ENCODE assay signal across 10 cellular contexts in the genomic region with DNA sequence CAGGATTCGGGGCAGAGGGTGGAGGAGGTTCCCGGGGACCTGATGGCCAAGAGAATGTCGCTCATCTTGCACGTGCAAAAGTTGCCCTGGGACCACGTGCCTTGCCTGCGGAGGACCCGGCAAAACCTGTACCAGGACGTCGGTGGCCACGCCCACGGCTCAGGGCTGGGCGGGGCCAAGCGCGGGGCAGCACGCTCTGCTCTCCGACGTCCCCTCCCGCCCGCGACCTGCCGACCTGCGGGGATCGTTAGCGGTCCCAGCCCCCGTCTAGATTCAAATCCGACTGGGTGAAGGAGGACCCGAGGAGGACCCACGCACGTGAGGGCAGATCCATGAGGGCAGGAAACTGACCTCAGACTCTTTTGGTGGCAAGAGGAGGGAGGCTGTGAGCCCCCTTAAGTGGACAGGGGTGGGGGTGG. TPM values are rescaled to one million over a fixed set of nuclear protein-coding genes. Genes with fewer than 3 reads are reported as not detected.
A peak's percentile ranks its signal among the peaks of the same experiment; 100 is the strongest.
DNase-seq lines count a peak whose midpoint lies in the region; ATAC-seq and TF ChIP-seq lines count a peak whose summit lies in the region.
"Had no signal": no experiment of that assay in that cellular context is flagged by ENCODE, and none has a peak within 500 bp of the region (broad histone marks: within the 10 kb centered on the region; RNA-seq: fewer than 3 reads in every experiment).

A gene with protein sequence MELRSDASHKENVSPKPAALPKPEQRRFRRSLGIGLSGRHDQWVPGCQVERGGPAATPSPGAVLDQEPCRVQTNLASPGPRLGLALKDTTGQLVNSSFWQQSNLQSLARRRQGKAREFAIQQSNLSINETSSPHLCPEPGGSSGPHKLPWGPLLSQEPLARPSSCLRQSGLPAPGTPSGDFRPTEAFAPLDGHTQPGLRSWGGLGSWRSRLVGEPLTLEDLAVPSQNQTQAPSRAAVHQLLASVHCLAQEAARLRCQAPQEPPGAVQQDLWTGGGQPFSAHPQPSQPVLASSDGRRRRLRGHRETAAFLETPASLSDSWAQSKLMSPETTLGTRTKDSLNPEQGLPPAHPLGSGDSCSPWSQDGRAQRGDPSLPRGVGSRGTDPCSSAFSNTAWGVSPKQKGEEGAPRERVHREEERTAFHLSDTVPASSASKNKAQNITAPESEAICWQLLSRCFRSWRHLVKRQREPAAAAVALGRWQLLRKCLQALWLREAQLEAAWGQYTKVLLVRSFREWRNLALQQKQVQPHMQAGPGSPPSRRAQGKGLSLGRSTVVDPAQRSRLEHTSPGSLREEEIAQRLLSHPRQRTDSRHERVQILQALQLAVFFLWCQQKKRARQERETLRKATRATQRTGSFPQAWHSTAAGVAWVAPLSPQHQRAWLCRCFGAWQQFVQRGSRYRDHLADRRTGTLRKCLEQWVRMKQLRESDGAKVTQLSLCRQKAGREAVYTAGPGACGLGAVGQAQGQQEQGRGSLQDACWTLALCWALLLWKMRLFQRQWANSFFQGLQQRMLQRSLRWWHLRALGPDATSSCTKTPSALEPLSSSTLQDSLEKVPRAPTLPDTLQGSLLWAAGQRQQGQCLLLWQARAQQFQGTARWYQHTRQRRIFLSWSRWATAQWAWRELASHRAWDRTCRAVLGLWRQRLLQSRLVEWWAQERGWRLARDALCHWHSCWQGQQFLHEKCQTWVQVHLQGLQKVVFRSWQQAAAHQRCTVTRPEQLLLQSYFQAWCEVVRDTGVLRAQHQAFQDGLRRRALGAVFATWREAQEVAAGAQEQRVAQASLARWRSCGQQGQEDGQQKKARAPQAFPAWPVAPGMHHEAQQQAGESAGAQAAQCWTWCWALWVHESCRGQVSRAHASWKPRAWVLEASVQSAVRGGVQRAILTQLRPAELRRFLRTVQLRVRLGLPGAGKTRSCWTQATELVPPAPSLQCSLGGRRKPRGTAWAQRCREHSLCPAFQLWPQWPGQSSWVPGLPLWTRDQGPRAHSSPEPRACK (N-terminal part only) (plus strand): TSS at position 206 of the 419 bp plus-strand sequence. CDS start 2,208 bp downstream, outside the sequence.

- DNase-seq in CD4-positive, alpha-beta memory T cell, result peak in 2 of 5 donors; percentile 8 to 9
- DNase-seq in OCI-LY7 (ENCODE audit: low spot score), result no peak
- DNase-seq in body of pancreas, result peak in 1 of 4 donors; percentile 44
- DNase-seq in neuronal stem cell (ENCODE audit: low spot score), result no peak
- DNase-seq in 8988T, result no peak
- DNase-seq in HuH-7.5 (ENCODE audit: low spot score), result no peak
- no peak for DNase-seq in NCI-H187 treated with DMSO at 0.1 percent for 48 hours (lab: John Stamatoyannopoulos, UW)
- DNase-seq: activated gamma-delta T cell treated with Interleukin-2 at 50 U/mL for 16 hours, KG1 had no signal

- H3K9me3 ChIP-seq in CD4-positive, alpha-beta memory T cell (ENCODE audit: control insufficient read depth in 1 of 2, low read length in 2 of 2), result no peaks in the 10 kb centered on the region
- no peaks in the 10 kb centered on the region for H3K9me3 ChIP-seq in OCI-LY7 (ENCODE audit: low read length)
- H3K9me3 ChIP-seq in body of pancreas, result no peaks in the 10 kb centered on the region
- peaks cover 0 to 3% of the 10 kb centered on the region in 2 donors for H3K9me3 ChIP-seq in neuronal stem cell (replicated peaks in 1 of 2; ENCODE audit: control insufficient read depth in 2 of 2, insufficient read depth in 1 of 2, low read depth in 1 of 2, low read length in 2 of 2)

- POLR2A ChIA-PET in CD4-positive, alpha-beta memory T cell (lab: Charles Lee; ENCODE audit: partially characterized antibody), result no interaction called here
- POLR2A ChIA-PET in OCI-LY7 (lab: Charles Lee), result no interaction called here

- peak within 1 kb of the TSS; percentile 27 for H3K4ac ChIP-seq in neuronal stem cell (ENCODE audit: low read length)

- CTCF ChIA-PET in CD4-positive, alpha-beta memory T cell (lab: Charles Lee; ENCODE audit: partially characterized antibody), result no interaction called here
- CTCF ChIA-PET in OCI-LY7 (lab: Charles Lee; ENCODE audit: unreplicated experiment), result no interaction called here

- peak within 1 kb of the TSS; percentile 63 for H3K14ac ChIP-seq in neuronal stem cell (ENCODE audit: low read length)

- WGBS in body of pancreas, 2 donors, result 5 to 11% methylated on average over 12 to 29 of the region's 29 CpGs
- WGBS in neuronal stem cell (ENCODE audit: extremely low coverage in 2 of 2, insufficient read length in 2 of 2, insufficient replicate concordance in 1 of 2), 2 donors, result no CpG with 5 or more reads among the region's 29 CpGs

- no peak within 1 kb of the TSS for H2AFZ ChIP-seq in OCI-LY7 (ENCODE audit: low read length)
- H2AFZ ChIP-seq in neuronal stem cell (ENCODE audit: low read length), result peak within 1 kb of the TSS; percentile 75

- H4K91ac ChIP-seq in neuronal stem cell (ENCODE audit: low read depth, low read length, poor library complexity), result peak within 1 kb of the TSS; percentile 43

- peak within 1 kb of the TSS; percentile 81 for H3K23ac ChIP-seq in neuronal stem cell (ENCODE audit: low read depth, low read length, poor library complexity)

- peak within 1 kb of the TSS; percentile 71 for H2AK5ac ChIP-seq in neuronal stem cell (ENCODE audit: low read depth, low read length)

- ATAC-seq in body of pancreas (peak; percentile 27), HG03280 (IDR thresholded peaks at IDR 0.05; ENCODE audit: unreplicated experiment) (no peak)

- H3K4me3 Mint-ChIP-seq in CD4-positive, alpha-beta memory T cell, result peak within 1 kb of the TSS in 5 of 8 donors; percentile 9 to 72 (median 36)

- H3K4me1 ChIP-seq in CD4-positive, alpha-beta memory T cell (ENCODE audit: insufficient read depth, low read length), result peaks cover 10% of the 10 kb centered on the region
- H3K4me1 ChIP-seq in OCI-LY7 (ENCODE audit: insufficient read depth, low read length, poor library complexity, severe bottlenecking), result peaks cover 4% of the 10 kb centered on the region
- H3K4me1 ChIP-seq in body of pancreas, result peaks cover 7% of the 10 kb centered on the region
- peaks cover 0 to 6% of the 10 kb centered on the region in 2 donors for H3K4me1 ChIP-seq in neuronal stem cell (ENCODE audit: control insufficient read depth in 2 of 2, insufficient read depth in 1 of 2, low read depth in 1 of 2, low read length in 2 of 2)

- H3K9ac ChIP-seq in neuronal stem cell (ENCODE audit: low read depth, low read length, poor library complexity), result peak within 1 kb of the TSS; percentile 65

- no peaks in the 10 kb centered on the region for H3K9me3 Mint-ChIP-seq in CD4-positive, alpha-beta memory T cell

- no peak for TF ChIP-seq POLR2A in body of pancreas (IDR thresholded peaks at IDR 0.05)

- no peaks in the 10 kb centered on the region for H3K79me1 ChIP-seq in neuronal stem cell (ENCODE audit: low read depth, low read length)

- no peaks in the 10 kb centered on the region for H4K20me1 ChIP-seq in OCI-LY7 (ENCODE audit: insufficient read depth, low read length)

- H3K18ac ChIP-seq in neuronal stem cell (ENCODE audit: low read length), result peak within 1 kb of the TSS; percentile 91

- no peak within 1 kb of the TSS for H2BK5ac ChIP-seq in neuronal stem cell (ENCODE audit: low read length)

- H3K27me3 ChIP-seq in CD4-positive, alpha-beta memory T cell (ENCODE audit: insufficient read depth, low read length), result peaks cover 5% of the 10 kb centered on the region
- peaks cover 0 to 8% of the 10 kb centered on the region in 2 donors for H3K27me3 ChIP-seq in body of pancreas
- peaks cover 2 to 61% (median 8%) of the 10 kb centered on the region in 3 experiments for H3K27me3 ChIP-seq in neuronal stem cell (ENCODE audit: control insufficient read depth in 3 of 3, insufficient read depth in 3 of 3, low read depth in 1 of 3, low read length in 3 of 3)

- intact Hi-C loops in CD4-positive, alpha-beta memory T cell (cut with micrococcal nuclease), result no loop called here
- intact Hi-C loops in OCI-LY7 (cut with micrococcal nuclease; ENCODE audit: unreplicated experiment), result no loop called here
- intact Hi-C loops in body of pancreas (cut with DNase I), result no loop called here

- H3K4me2 ChIP-seq in OCI-LY7 (ENCODE audit: low read length) (peak within 1 kb of the TSS; percentile 35; the same call in 1 of the 2 replicates), neuronal stem cell (ENCODE audit: insufficient read depth, low read length, poor library complexity, severe bottlenecking) (peak within 1 kb of the TSS; percentile 44)

- no peak within 1 kb of the TSS for H3K4me3 ChIP-seq in CD4-positive, alpha-beta memory T cell (ENCODE audit: low read length in 2 of 2)
- no peak within 1 kb of the TSS for H3K4me3 ChIP-seq in OCI-LY7 (ENCODE audit: low read depth, low read length, poor library complexity, severe bottlenecking)
- H3K4me3 ChIP-seq in body of pancreas, result no peak within 1 kb of the TSS
- H3K4me3 ChIP-seq in neuronal stem cell (ENCODE audit: low read length in 2 of 2), result peak within 1 kb of the TSS in 1 of 2 donors; percentile 22

- H3K4me1 Mint-ChIP-seq in CD4-positive, alpha-beta memory T cell, result peaks cover 0 to 8% (median 3%) of the 10 kb centered on the region in 4 donors

- H2BK15ac ChIP-seq in neuronal stem cell (ENCODE audit: low read length), result peak within 1 kb of the TSS; percentile 91

- H3K27ac ChIP-seq in CD4-positive, alpha-beta memory T cell (ENCODE audit: low read depth, low read length), result no peak within 1 kb of the TSS
- H3K27ac ChIP-seq in OCI-LY7 (ENCODE audit: low read depth, low read length, poor library complexity, severe bottlenecking) (no peak within 1 kb of the TSS), body of pancreas (no peak within 1 kb of the TSS), neuronal stem cell (replicated peaks; ENCODE audit: low read length) (no peak within 1 kb of the TSS)

- peaks cover 9 to 15% of the 10 kb centered on the region in 2 donors for H3K27me3 Mint-ChIP-seq in CD4-positive, alpha-beta memory T cell

- peak within 1 kb of the TSS in 3 of 7 donors; percentile 22 to 78 (median 24) for H3K27ac Mint-ChIP-seq in CD4-positive, alpha-beta memory T cell

- no peak for TF ChIP-seq CTCF in OCI-LY7 (conservative IDR thresholded peaks at IDR 0.05; ENCODE audit: low read length)
- no peak for TF ChIP-seq CTCF in body of pancreas (IDR thresholded peaks at IDR 0.05)

- H2BK12ac ChIP-seq in neuronal stem cell (ENCODE audit: low read length), result peak within 1 kb of the TSS; percentile 94

- H3K79me2 ChIP-seq in OCI-LY7 (ENCODE audit: insufficient read depth, low read depth, low read length), result no peaks in the 10 kb centered on the region

- no peak within 1 kb of the TSS for H2BK120ac ChIP-seq in neuronal stem cell (ENCODE audit: low read depth, low read length)

- H3K9me2 ChIP-seq in OCI-LY7 (ENCODE audit: insufficient read depth, low read length), result no peaks in the 10 kb centered on the region

- no peaks in the 10 kb centered on the region for H3K36me3 ChIP-seq in CD4-positive, alpha-beta memory T cell (ENCODE audit: insufficient read depth, low read length)
- H3K36me3 ChIP-seq in OCI-LY7 (ENCODE audit: insufficient read depth, low read length) (no peaks in the 10 kb centered on the region), body of pancreas (replicated peaks in 1 of 2; ENCODE audit: insufficient read depth in 1 of 2, low read depth in 2 of 2) (no peaks in the 10 kb centered on the region), neuronal stem cell (replicated peaks in 1 of 2; ENCODE audit: control insufficient read depth in 2 of 2, insufficient read depth in 2 of 2, low read length in 2 of 2) (no peaks in the 10 kb centered on the region)

- no peaks in the 10 kb centered on the region for H3K36me3 Mint-ChIP-seq in CD4-positive, alpha-beta memory T cell

- no TSS peak for BruUV-seq in OCI-LY7 (replicated peaks; lab: Mats Ljungman, UMichigan)

- H4K8ac ChIP-seq in neuronal stem cell (ENCODE audit: low read depth, low read length), result no peak within 1 kb of the TSS

RNA-seq across cellular contexts. Expression of the gene that starts here (rescaled TPM):
- not detected for total RNA-seq in CD4-positive, alpha-beta memory T cell
- polyA plus RNA-seq in CD4-positive, alpha-beta memory T cell, result not detected
- total RNA-seq in OCI-LY7 (2014; rRNA removed; shearing (Covaris generic)), result 4.2 and 8.0 TPM in 2 replicates
- total RNA-seq in OCI-LY7 (2022) (1.7 and 3.9 TPM in 2 replicates), body of pancreas (not detected)
- polyA plus RNA-seq in neuronal stem cell (2013, experiment 1 of 2), result 0.77 TPM
- polyA plus RNA-seq in neuronal stem cell (2013, experiment 2 of 2), result 0.60 TPM

Comparison
In these comparisons a context has a peak if more than half of its experiments do, and no peak if none do; other contexts are left out.
1. Peak in ATAC-seq in body of pancreas; RNA of the gene not detected or under 1 TPM.